Comparison of ENCODE assay signal across 11 cellular contexts in genomic region chr1:1763657-1764621, GRCh38. TPM values are rescaled to one million over a fixed set of nuclear protein-coding genes. Genes with fewer than 3 reads are reported as not detected.
DNase-seq lines count a peak whose midpoint lies in the region; ATAC-seq and TF ChIP-seq lines count a peak whose summit lies in the region.
"Had no signal": no experiment of that assay in that cellular context is flagged by ENCODE, and none has a peak within 500 bp of the region (broad histone marks: within the 10 kb centered on the region; RNA-seq: fewer than 3 reads in every experiment).

No MANE protein-coding gene starts in this region.

- H3K27ac ChIP-seq in BLaER1 treated with 17β-estradiol and CSF1 and Interleukin-3, amounts not matched to agents 10 nM and 100 nM: peak overlapping the region in 9 of 11 experiments; percentile 48 to 78 (median 73); a peak in 17 of 22 replicates

- H3K9ac ChIP-seq in BLaER1 treated with 17β-estradiol and CSF1 and Interleukin-3, amounts not matched to agents 10 nM and 100 nM: peak overlapping the region in 8 of 11 experiments; percentile 55 to 68 (median 64); a peak in 16 of 22 replicates

- H3K9me3 ChIP-seq in BLaER1 treated with 17β-estradiol and CSF1 and Interleukin-3, amounts not matched to agents 10 nM and 100 nM (replicated peaks in 1 of 11): peaks cover 0 to 13% (median 0%) of the 10 kb centered on the region in 11 experiments; a peak in 5 of 22 replicates

- H3K27me3 Mint-ChIP-seq in natural killer cell (ENCODE audit: low read depth in 2 of 2): no peaks in the 10 kb centered on the region
- H3K27me3 Mint-ChIP-seq in activated T-helper 1 cell treated with anti-CD3 and anti-CD28 coated beads, Interleukin-12 subunit alpha, Interleukin-12 subunit beta, Interleukin-2, Interleukin-4 antibody, amounts not matched to agents 30 ng/mL and 10 ng/mL and 1 ng/mL, durations not matched to agents 14 hours and 24 hours and 36 hours (ENCODE audit: insufficient read depth): no peaks in the 10 kb centered on the region

- intact Hi-C loops in natural killer cell (cut with micrococcal nuclease): no loop called here
- intact Hi-C loops in activated T-helper 1 cell treated with anti-CD3 and anti-CD28 coated beads, Interleukin-12 subunit alpha, Interleukin-12 subunit beta, Interleukin-2, Interleukin-4 antibody, amounts not matched to agents 30 ng/mL and 10 ng/mL and 1 ng/mL, durations not matched to agents 14 hours and 24 hours and 36 hours (cut with micrococcal nuclease): no loop called here

- peak overlapping the region in 10 of 11 experiments; percentile 3 to 59 (median 41); a peak in 12 of 22 replicates for H3K4me2 ChIP-seq in BLaER1 treated with 17β-estradiol and CSF1 and Interleukin-3, amounts not matched to agents 10 nM and 100 nM

- peaks cover 18% of the 10 kb centered on the region in 2 donors for H3K4me1 Mint-ChIP-seq in natural killer cell
- H3K4me1 Mint-ChIP-seq in activated T-helper 1 cell treated with anti-CD3 and anti-CD28 coated beads, Interleukin-12 subunit alpha, Interleukin-12 subunit beta, Interleukin-2, Interleukin-4 antibody, amounts not matched to agents 30 ng/mL and 10 ng/mL and 1 ng/mL, durations not matched to agents 14 hours and 24 hours and 36 hours (ENCODE audit: low read depth): no peaks in the 10 kb centered on the region

- ATAC-seq in esophagus mucosa (peak; percentile 85), natural killer cell (peak; percentile 44 to 75 (median 55))

- no peak overlapping the region for H3K4me3 ChIP-seq in BLaER1 treated with 17β-estradiol and CSF1 and Interleukin-3, amounts not matched to agents 10 nM and 100 nM
- no peak overlapping the region for H3K4me3 ChIP-seq in H7 (ENCODE audit: insufficient read depth, low read depth, low read length)

- peaks cover 97 to 100% (median 100%) of the 10 kb centered on the region in 11 experiments for H4K20me1 ChIP-seq in BLaER1 treated with 17β-estradiol and CSF1 and Interleukin-3, amounts not matched to agents 10 nM and 100 nM

- peaks cover 99 to 100% (median 100%) of the 10 kb centered on the region in 11 experiments for H3K36me3 ChIP-seq in BLaER1 treated with 17β-estradiol and CSF1 and Interleukin-3, amounts not matched to agents 10 nM and 100 nM
- H3K36me3 ChIP-seq in H7 (replicated peaks; ENCODE audit: control insufficient read depth, insufficient read depth, low read length): peaks cover 20% of the 10 kb centered on the region

- H3K36me3 Mint-ChIP-seq in natural killer cell: no peaks in the 10 kb centered on the region
- peaks cover 20% of the 10 kb centered on the region for H3K36me3 Mint-ChIP-seq in activated T-helper 1 cell treated with anti-CD3 and anti-CD28 coated beads, Interleukin-12 subunit alpha, Interleukin-12 subunit beta, Interleukin-2, Interleukin-4 antibody, amounts not matched to agents 30 ng/mL and 10 ng/mL and 1 ng/mL, durations not matched to agents 14 hours and 24 hours and 36 hours (ENCODE audit: low read depth)

- no peaks in the 10 kb centered on the region for H3K9me3 Mint-ChIP-seq in natural killer cell
- no peaks in the 10 kb centered on the region for H3K9me3 Mint-ChIP-seq in activated T-helper 1 cell treated with anti-CD3 and anti-CD28 coated beads, Interleukin-12 subunit alpha, Interleukin-12 subunit beta, Interleukin-2, Interleukin-4 antibody, amounts not matched to agents 30 ng/mL and 10 ng/mL and 1 ng/mL, durations not matched to agents 14 hours and 24 hours and 36 hours

- TF ChIP-seq CTCF in natural killer cell (IDR thresholded peaks at IDR 0.05): no peak

- peaks cover 44 to 86% (median 57%) of the 10 kb centered on the region in 10 experiments for H3K4me1 ChIP-seq in BLaER1 treated with 17β-estradiol and CSF1 and Interleukin-3, amounts not matched to agents 10 nM and 100 nM

- peak overlapping the region in 1 of 2 donors; percentile 35 for H3K27ac Mint-ChIP-seq in natural killer cell
- no peak overlapping the region for H3K27ac Mint-ChIP-seq in activated T-helper 1 cell treated with anti-CD3 and anti-CD28 coated beads, Interleukin-12 subunit alpha, Interleukin-12 subunit beta, Interleukin-2, Interleukin-4 antibody, amounts not matched to agents 30 ng/mL and 10 ng/mL and 1 ng/mL, durations not matched to agents 14 hours and 24 hours and 36 hours

- DNase-seq in NOMO-1 treated with dmso at 0.1 percent for 144 hours (lab: John Stamatoyannopoulos, UW; ENCODE audit: unreplicated experiment) (peak; percentile 61), natural killer cell (no peak), H7 (no peak)
- no peak for DNase-seq in activated naive CD4-positive, alpha-beta T cell treated with anti-CD3 and anti-CD28 coated beads, Interleukin-2, amount 50 U/mL, for 16 hours
- no peak for DNase-seq in activated CD4-positive, alpha-beta T cell treated with anti-CD3 and anti-CD28 coated beads for 48 hours
- no peak for DNase-seq in activated T-helper 1 cell treated with anti-CD3 and anti-CD28 coated beads, Interleukin-12 subunit alpha, Interleukin-12 subunit beta, Interleukin-2, Interleukin-4 antibody, amounts not matched to agents 30 ng/mL and 10 ng/mL and 1 ng/mL, durations not matched to agents 14 hours and 24 hours and 36 hours (ENCODE audit: low spot score)
- DNase-seq: DND-41; IMR-90; stimulated activated CD4-positive, alpha-beta T cell treated with anti-CD3 and anti-CD28 coated beads, Interleukin-4, amount 100 ng/mL, for 24 hours had no signal

- H3K27me3 ChIP-seq in BLaER1 treated with 17β-estradiol and CSF1 and Interleukin-3, amounts not matched to agents 10 nM and 100 nM: no peaks in the 10 kb centered on the region
- H3K27me3 ChIP-seq in H7 (ENCODE audit: control insufficient read depth, insufficient read depth, low read length): no peaks in the 10 kb centered on the region

- no peak overlapping the region for H3K4me3 Mint-ChIP-seq in natural killer cell
- no peak overlapping the region for H3K4me3 Mint-ChIP-seq in activated T-helper 1 cell treated with anti-CD3 and anti-CD28 coated beads, Interleukin-12 subunit alpha, Interleukin-12 subunit beta, Interleukin-2, Interleukin-4 antibody, amounts not matched to agents 30 ng/mL and 10 ng/mL and 1 ng/mL, durations not matched to agents 14 hours and 24 hours and 36 hours

RNA-seq across cellular contexts. Expression of gene NADK, which starts 14.3 kb away (rescaled TPM):
- total RNA-seq in esophagus mucosa (31.8 TPM), natural killer cell (100 to 1,000 TPM in 2 of 3 donors, 10 to 100 TPM in 1; 97.7 to 117 (median 112) TPM)
- total RNA-seq in H7 (2014; rRNA removed; shearing (Covaris generic)): 111 and 175 TPM in 2 replicates
- total RNA-seq in activated T-helper 1 cell treated with anti-CD3 and anti-CD28 coated beads, Interleukin-12 subunit alpha, Interleukin-12 subunit beta, Interleukin-2, Interleukin-4 antibody, amounts not matched to agents 30 ng/mL and 10 ng/mL and 1 ng/mL, durations not matched to agents 14 hours and 24 hours and 36 hours: 95.5 and 96.8 TPM in 2 replicates

RNA-seq across cellular contexts. Expression of gene CDK11A, which starts 39.8 kb away (rescaled TPM):
- 15.7 TPM for total RNA-seq in esophagus mucosa
- 100 to 1,000 TPM; 191 to 242 (median 216) TPM for total RNA-seq in natural killer cell
- total RNA-seq in H7 (2014; rRNA removed; shearing (Covaris generic)): 18.6 and 26.2 TPM in 2 replicates
- 74.4 and 81.7 TPM in 2 replicates for total RNA-seq in activated T-helper 1 cell treated with anti-CD3 and anti-CD28 coated beads, Interleukin-12 subunit alpha, Interleukin-12 subunit beta, Interleukin-2, Interleukin-4 antibody, amounts not matched to agents 30 ng/mL and 10 ng/mL and 1 ng/mL, durations not matched to agents 14 hours and 24 hours and 36 hours
